Comparison of ENCODE assay signal across 33 cellular contexts in the genomic region with DNA sequence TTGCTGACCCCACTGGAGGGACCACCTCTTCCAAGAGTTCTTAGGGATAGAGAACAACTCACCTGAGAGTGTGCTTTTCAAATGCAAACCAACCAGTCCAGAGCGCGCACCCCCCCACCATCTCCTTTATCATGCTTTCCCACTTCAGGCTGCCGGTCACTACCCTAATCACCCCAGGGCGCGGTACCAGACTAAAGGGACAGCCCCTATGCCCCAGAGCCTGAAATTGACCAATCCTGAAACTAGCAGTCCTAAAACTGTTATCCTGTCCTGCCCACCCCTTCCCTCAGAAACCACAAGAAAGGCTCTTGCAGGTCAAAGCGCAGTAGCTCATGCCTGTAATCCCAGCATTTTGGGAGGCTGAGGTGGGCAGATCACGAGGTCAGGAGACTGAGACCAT. TPM values are rescaled to one million over a fixed set of nuclear protein-coding genes. Genes with fewer than 3 reads are reported as not detected.
DNase-seq lines count a peak whose midpoint lies in the region; ATAC-seq and TF ChIP-seq lines count a peak whose summit lies in the region.
"Had no signal": no experiment of that assay in that cellular context is flagged by ENCODE, and none has a peak within 500 bp of the region (broad histone marks: within the 10 kb centered on the region; RNA-seq: fewer than 3 reads in every experiment).

No MANE protein-coding gene starts in this region.

- CTCF ChIA-PET in WTC11 (lab: Charles Lee) (interaction anchor here (0.7 to 2.9 kb wide), 7 partner anchors 9 to 130 kb away, joined by 3 to 11 read pairs (median 4); no protein-coding TSS in a partner anchor), OCI-LY7 (lab: Charles Lee; ENCODE audit: unreplicated experiment) (interaction anchor here (1.7 kb wide), 1 partner anchor 9 kb away, joined by 5 read pairs; no protein-coding TSS in a partner anchor)

- H3K27me3 Mint-ChIP-seq in WTC11 (ENCODE audit: low read depth), result peaks cover 100% of the 10 kb centered on the region
- H3K27me3 Mint-ChIP-seq: activated CD8-positive, alpha-beta memory T cell treated with anti-CD3 and anti-CD28 coated beads, Interleukin-2, amount 10 ng/mL, durations not matched to agents 7 days and 5 days; effector memory CD8-positive, alpha-beta T cell; stimulated activated naive CD8-positive, alpha-beta T cell treated with anti-CD3 and anti-CD28 coated beads, Interleukin-15, Interleukin-2, amounts not matched to agents 100 ng/mL and 50 ng/mL, for 24 hours had no signal

- no peak overlapping the region for H3K4ac ChIP-seq in mesenchymal stem cell (ENCODE audit: low read depth in 1 of 2, low read length in 2 of 2)

- DNase-seq in left cardiac atrium (peak; percentile 9), Right ventricle myocardium superior (no peak), WTC11 (ENCODE audit: low spot score) (peak; percentile 85), mesenchymal stem cell (peak; percentile 66), NCI-H2107 (lab: John Stamatoyannopoulos, UW) (no peak), OCI-LY7 (ENCODE audit: low spot score) (no peak)
- DNase-seq: activated CD4-positive, alpha-beta T cell treated with anti-CD3 and anti-CD28 coated beads, Interleukin-2, amount 50 U/mL, for 1 hour; activated CD8-positive, alpha-beta memory T cell treated with anti-CD3 and anti-CD28 coated beads, Interleukin-2, amount 10 ng/mL, durations not matched to agents 7 days and 5 days; activated naive CD4-positive, alpha-beta T cell treated with anti-CD3 and anti-CD28 coated beads, Interleukin-2, amount 10 ng/mL, durations not matched to agents 7 days and 5 days; activated T-cell treated with anti-CD3 and anti-CD28 coated beads, Interleukin-2, amount 50 U/mL, for 72 hours; amniotic stem cell; CD8-positive, alpha-beta T cell; colonic mucosa; DMS 273 treated with DMSO at 0.1 percent for 48 hours; effector memory CD8-positive, alpha-beta T cell; foreskin melanocyte; midbrain; MM.1S; NCI-H1436; NCI-H526; stimulated activated CD4-positive, alpha-beta T cell treated with anti-CD3 and anti-CD28 coated beads, Interleukin-12 subunit alpha, Interleukin-12 subunit beta, amount 100 ng/mL, for 4 hours; thyroid gland had no signal

- no peak overlapping the region for H2BK15ac ChIP-seq in mesenchymal stem cell (ENCODE audit: low read depth, poor library complexity, severe bottlenecking)

- ATAC-seq in left cardiac atrium (no peak), Right ventricle myocardium superior (ENCODE audit: poor library complexity) (no peak), WTC11 (peak; percentile 90), HG03460 (IDR thresholded peaks at IDR 0.05; ENCODE audit: unreplicated experiment) (no peak), GM19397 (IDR thresholded peaks at IDR 0.05; ENCODE audit: unreplicated experiment) (no peak)
- ATAC-seq: activated CD8-positive, alpha-beta memory T cell treated with anti-CD3 and anti-CD28 coated beads, Interleukin-2, amount 10 ng/mL, durations not matched to agents 7 days and 5 days; activated T-cell treated with anti-CD3 and anti-CD28 coated beads, Interleukin-2, amount 50 U/mL, for 72 hours; CD8-positive, alpha-beta T cell; effector memory CD8-positive, alpha-beta T cell; right cardiac atrium had no signal

- H3K23ac ChIP-seq in mesenchymal stem cell (ENCODE audit: low read length in 2 of 2), result no peak overlapping the region

- no peak overlapping the region for H4K8ac ChIP-seq in mesenchymal stem cell (ENCODE audit: low read length)

- H3K27me3 ChIP-seq in mesenchymal stem cell (ENCODE audit: control insufficient read depth in 1 of 2, insufficient read depth in 1 of 2, low read length in 2 of 2), result no peaks in the 10 kb centered on the region
- H3K27me3 ChIP-seq: breast epithelium, colonic mucosa, esophagus muscularis mucosa, thyroid gland had no signal

- no peak overlapping the region for H4K91ac ChIP-seq in mesenchymal stem cell (ENCODE audit: low read length)

- H2BK120ac ChIP-seq in mesenchymal stem cell (ENCODE audit: low read depth, low read length), result peak overlapping the region; percentile 43

- POLR2A ChIA-PET in WTC11 (lab: Charles Lee) (interaction anchor here (0.5 to 1.8 kb wide), 2 partner anchors 37 to 43 kb away, joined by 3 to 6 read pairs; a partner anchor contains a TSS), OCI-LY7 (lab: Charles Lee) (interaction anchor here (1.1 to 2.7 kb wide), 4 partner anchors 9 to 40 kb away, joined by 3 to 8 read pairs (median 4); a partner anchor contains a TSS)

- no peak overlapping the region for H3K4me3 Mint-ChIP-seq in WTC11
- H3K4me3 Mint-ChIP-seq: activated CD8-positive, alpha-beta memory T cell treated with anti-CD3 and anti-CD28 coated beads, Interleukin-2, amount 10 ng/mL, durations not matched to agents 7 days and 5 days; activated naive CD4-positive, alpha-beta T cell treated with anti-CD3 and anti-CD28 coated beads, Interleukin-2, amount 10 ng/mL, durations not matched to agents 7 days and 5 days; activated T-cell treated with anti-CD3 and anti-CD28 coated beads, Interleukin-2, amount 50 U/mL, for 72 hours; CD8-positive, alpha-beta T cell; effector memory CD8-positive, alpha-beta T cell; nephron; stimulated activated naive CD8-positive, alpha-beta T cell treated with anti-CD3 and anti-CD28 coated beads, Interleukin-15, Interleukin-2, amounts not matched to agents 100 ng/mL and 50 ng/mL, for 24 hours had no signal

- peaks cover 38% of the 10 kb centered on the region; the same call in 1 of the 2 replicates for H3K79me2 ChIP-seq in OCI-LY7 (ENCODE audit: insufficient read depth, low read depth, low read length)

- H3K4me2 ChIP-seq in mesenchymal stem cell (ENCODE audit: low read length, poor library complexity, severe bottlenecking) (no peak overlapping the region), OCI-LY7 (ENCODE audit: low read length) (no peak overlapping the region)

- H3K9me3 ChIP-seq in mesenchymal stem cell (ENCODE audit: control insufficient read depth, low read length), result no peaks in the 10 kb centered on the region
- H3K9me3 ChIP-seq in OCI-LY7 (ENCODE audit: low read length), result no peaks in the 10 kb centered on the region
- H3K9me3 ChIP-seq: breast epithelium, colonic mucosa, esophagus muscularis mucosa, thyroid gland had no signal

- H3K27ac Mint-ChIP-seq in WTC11, result no peak overlapping the region
- H3K27ac Mint-ChIP-seq: activated CD8-positive, alpha-beta memory T cell treated with anti-CD3 and anti-CD28 coated beads, Interleukin-2, amount 10 ng/mL, durations not matched to agents 7 days and 5 days; activated naive CD4-positive, alpha-beta T cell treated with anti-CD3 and anti-CD28 coated beads, Interleukin-2, amount 10 ng/mL, durations not matched to agents 7 days and 5 days; activated T-cell treated with anti-CD3 and anti-CD28 coated beads, Interleukin-2, amount 50 U/mL, for 72 hours; CD8-positive, alpha-beta T cell; nephron; stimulated activated naive CD8-positive, alpha-beta T cell treated with anti-CD3 and anti-CD28 coated beads, Interleukin-15, Interleukin-2, amounts not matched to agents 100 ng/mL and 50 ng/mL, for 24 hours had no signal

- no peaks in the 10 kb centered on the region for H3K9me3 Mint-ChIP-seq in WTC11
- H3K9me3 Mint-ChIP-seq: activated naive CD4-positive, alpha-beta T cell treated with anti-CD3 and anti-CD28 coated beads, Interleukin-2, amount 10 ng/mL, durations not matched to agents 7 days and 5 days; activated T-cell treated with anti-CD3 and anti-CD28 coated beads, Interleukin-2, amount 50 U/mL, for 72 hours; CD8-positive, alpha-beta T cell; effector memory CD8-positive, alpha-beta T cell; nephron; stimulated activated naive CD8-positive, alpha-beta T cell treated with anti-CD3 and anti-CD28 coated beads, Interleukin-15, Interleukin-2, amounts not matched to agents 100 ng/mL and 50 ng/mL, for 24 hours had no signal

- no peak overlapping the region for H3K18ac ChIP-seq in mesenchymal stem cell (ENCODE audit: low read depth in 1 of 2, low read length in 2 of 2)

- H2AK5ac ChIP-seq in mesenchymal stem cell (ENCODE audit: low read length, severe bottlenecking), result no peak overlapping the region

- no peak overlapping the region for H3K27ac ChIP-seq in mesenchymal stem cell (ENCODE audit: low read length, poor library complexity, severe bottlenecking)
- no peak overlapping the region for H3K27ac ChIP-seq in OCI-LY7 (ENCODE audit: low read depth, low read length, poor library complexity, severe bottlenecking)
- H3K27ac ChIP-seq: 22Rv1, breast epithelium, colonic mucosa, esophagus muscularis mucosa, parathyroid adenoma, RWPE1, SK-N-MC, thyroid gland had no signal

- no peak overlapping the region for H3K9ac ChIP-seq in mesenchymal stem cell (ENCODE audit: low read length)
- H3K9ac ChIP-seq: parathyroid adenoma had no signal

- no peaks in the 10 kb centered on the region for H4K20me1 ChIP-seq in OCI-LY7 (ENCODE audit: insufficient read depth, low read length)

- no peak overlapping the region for H2BK12ac ChIP-seq in mesenchymal stem cell (ENCODE audit: low read length in 2 of 2)

- TF ChIP-seq CTCF in WTC11 (IDR thresholded peaks at IDR 0.05), result no peak
- TF ChIP-seq CTCF in OCI-LY7 (conservative IDR thresholded peaks at IDR 0.05; ENCODE audit: low read length), result no peak

- H3K14ac ChIP-seq in mesenchymal stem cell (ENCODE audit: low read length in 2 of 2), result no peak overlapping the region

- H3K4me1 ChIP-seq in mesenchymal stem cell (ENCODE audit: control insufficient read depth, insufficient read depth, low read depth, low read length) (peaks cover 10% of the 10 kb centered on the region), OCI-LY7 (ENCODE audit: insufficient read depth, low read length, poor library complexity, severe bottlenecking) (peaks cover 33% of the 10 kb centered on the region)
- H3K4me1 ChIP-seq: colonic mucosa, parathyroid adenoma had no signal

- no peaks in the 10 kb centered on the region; the same call in 1 of the 2 replicates for H3K36me3 Mint-ChIP-seq in WTC11
- H3K36me3 Mint-ChIP-seq: CD8-positive, alpha-beta T cell had no signal

- H3K9me2 ChIP-seq in OCI-LY7 (ENCODE audit: insufficient read depth, low read length), result no peaks in the 10 kb centered on the region

- H3K4me1 Mint-ChIP-seq in WTC11, result peaks cover 19% of the 10 kb centered on the region

- H2AFZ ChIP-seq in mesenchymal stem cell (ENCODE audit: low read depth, low read length) (no peak overlapping the region), OCI-LY7 (ENCODE audit: low read length) (no peak overlapping the region)
- H2AFZ ChIP-seq: parathyroid adenoma had no signal

- intact Hi-C loops in left cardiac atrium (cut with DNase I) (no loop called here), Right ventricle myocardium superior (cut with DNase I) (no loop called here), OCI-LY7 (cut with micrococcal nuclease; ENCODE audit: unreplicated experiment) (no loop called here)

- 37% methylated on average over 7 of the region's 7 CpGs for WGBS in mesenchymal stem cell

- H3K4me3 ChIP-seq in mesenchymal stem cell (ENCODE audit: insufficient read depth in 1 of 2, low read depth in 1 of 2, low read length in 2 of 2) (no peak overlapping the region), OCI-LY7 (ENCODE audit: low read depth, low read length, poor library complexity, severe bottlenecking) (no peak overlapping the region)
- H3K4me3 ChIP-seq: breast epithelium, colonic mucosa, esophagus muscularis mucosa, SK-N-MC, thyroid gland had no signal

- H3K36me3 ChIP-seq in mesenchymal stem cell (ENCODE audit: control insufficient read depth in 1 of 2, insufficient read depth in 2 of 2, low read depth in 1 of 2, low read length in 2 of 2), result peaks cover 0 to 21% of the 10 kb centered on the region in 2 experiments
- H3K36me3 ChIP-seq in OCI-LY7 (ENCODE audit: insufficient read depth, low read length), result peaks cover 14% of the 10 kb centered on the region
- H3K36me3 ChIP-seq: breast epithelium, colonic mucosa, esophagus muscularis mucosa, thyroid gland had no signal

- peaks cover 3% of the 10 kb centered on the region for H3K79me1 ChIP-seq in mesenchymal stem cell (replicated peaks; ENCODE audit: low read length, poor library complexity, severe bottlenecking)

- no peak overlapping the region for H2BK5ac ChIP-seq in mesenchymal stem cell (ENCODE audit: low read depth, low read length, poor library complexity, severe bottlenecking)

- BruUV-seq in OCI-LY7 (replicated peaks; lab: Mats Ljungman, UMichigan), result no TSS peak

RNA-seq across cellular contexts. Expression of a gene that starts 37.0 kb away (rescaled TPM):
- total RNA-seq in left cardiac atrium (100 to 1,000 TPM; 405 to 657 TPM), Right ventricle myocardium superior (451 TPM), WTC11 (2021) (28.7 to 38.1 TPM (median 31.7 TPM) in 3 replicates), OCI-LY7 (2022) (390 and 440 TPM in 2 replicates)
- polyA plus RNA-seq in mesenchymal stem cell (2013, experiment 1 of 2), result 51.2 TPM
- 44.5 TPM for polyA plus RNA-seq in mesenchymal stem cell (2013, experiment 2 of 2)
- total RNA-seq in OCI-LY7 (2014; rRNA removed; shearing (Covaris generic)), result 30.1 and 52.2 TPM in 2 replicates

RNA-seq across cellular contexts. Expression of a gene that starts 39.3 kb away (rescaled TPM):
- 1,000 to 10,000 TPM; 4,098 to 7,342 TPM for total RNA-seq in left cardiac atrium
- 5,573 TPM for total RNA-seq in Right ventricle myocardium superior
- 1,830 to 2,350 TPM (median 2,261 TPM) in 3 replicates for total RNA-seq in WTC11 (2021)
- 972 TPM for polyA plus RNA-seq in mesenchymal stem cell (2013, experiment 1 of 2)
- polyA plus RNA-seq in mesenchymal stem cell (2013, experiment 2 of 2), result 756 TPM
- 3,446 and 3,598 TPM in 2 replicates for total RNA-seq in OCI-LY7 (2014; rRNA removed; shearing (Covaris generic))
- 5,974 and 7,097 TPM in 2 replicates for total RNA-seq in OCI-LY7 (2022)

Comparison
In these comparisons a context has a peak if more than half of its experiments do, and no peak if none do; other contexts are left out.
1. DNase-seq: peak in left cardiac atrium (single experiment), WTC11 (single experiment) and mesenchymal stem cell (single experiment); none in Right ventricle myocardium superior (single experiment), NCI-H2107 (single experiment) and OCI-LY7 (single experiment).